11 cellular contexts compared by ENCODE assay signal in genomic region chr5:154285661-154286408, GRCh38.
A peak's percentile ranks its signal among the peaks of the same experiment; 100 is the strongest.
DNase-seq lines count a peak whose midpoint lies in the region; ATAC-seq, FAIRE-seq and TF ChIP-seq lines count a peak whose summit lies in the region.
"Had no signal": no experiment of that assay in that cellular context is flagged by ENCODE, and none has a peak within 500 bp of the region (broad histone marks: within the 10 kb centered on the region; RNA-seq: fewer than 3 reads in every experiment).

No MANE protein-coding gene starts in this region.

- peak; percentile 59 for DNase-seq in AG09319 (ENCODE audit: extremely low read depth, low read depth)
- peak; percentile 31 for DNase-seq in HK-2 (ENCODE audit: unreplicated experiment)
- DNase-seq in astrocyte of the hippocampus (ENCODE audit: low read depth, low spot score), result peak; percentile 81
- DNase-seq in lower lobe of right lung, result no peak
- no peak for DNase-seq in small intestine
- no peak for DNase-seq in DMS79 (lab: John Stamatoyannopoulos, UW)
- no peak for DNase-seq in iPS-NIHi7 (ENCODE audit: extremely low spot score)
- no peak for DNase-seq in activated CD4-positive, alpha-beta T cell treated with anti-CD3 and anti-CD28 coated beads for 48 hours
- DNase-seq: DND-41, GOT3, left colon had no signal

- H3K27ac ChIP-seq in lower lobe of right lung (no peak overlapping the region), small intestine (ENCODE audit: low read depth in 1 of 2, low read length in 1 of 2) (no peak overlapping the region)

- intact Hi-C loops in lower lobe of right lung (cut with DNase I), result no loop called here

- H3K9me3 ChIP-seq in lower lobe of right lung, result no peaks in the 10 kb centered on the region
- no peaks in the 10 kb centered on the region for H3K9me3 ChIP-seq in small intestine (ENCODE audit: control insufficient read depth, low read depth)

- 73 to 95% (median 85%) methylated on average over 4 of the region's 4 CpGs for WGBS in small intestine, 3 donors

- H3K27me3 ChIP-seq in lower lobe of right lung (ENCODE audit: low read depth), result no peaks in the 10 kb centered on the region
- H3K27me3 ChIP-seq in small intestine (ENCODE audit: control insufficient read depth in 2 of 2, insufficient read depth in 2 of 2, low read length in 2 of 2), result no peaks in the 10 kb centered on the region

- peaks cover 45% of the 10 kb centered on the region for H3K4me1 ChIP-seq in lower lobe of right lung
- peaks cover 0 to 4% of the 10 kb centered on the region in 2 donors for H3K4me1 ChIP-seq in small intestine (ENCODE audit: control insufficient read depth in 2 of 2, insufficient read depth in 1 of 2, low read depth in 1 of 2, low read length in 1 of 2)

- H3K36me3 ChIP-seq in lower lobe of right lung (no peaks in the 10 kb centered on the region), small intestine (ENCODE audit: control insufficient read depth in 2 of 2, insufficient read depth in 2 of 2, low read length in 2 of 2) (no peaks in the 10 kb centered on the region)

- no peak for FAIRE-seq in small intestine (lab: Jason Lieb, UNC)

- H3K4me3 ChIP-seq in lower lobe of right lung (no peak overlapping the region), small intestine (ENCODE audit: low read depth in 1 of 2, low read length in 2 of 2) (no peak overlapping the region)

- peak; percentile 18 to 31 for ATAC-seq in lower lobe of right lung

- TF ChIP-seq CTCF in AG09319 (IDR thresholded peaks at IDR 0.05; ENCODE audit: low read depth, low read length) (no peak), lower lobe of right lung (IDR thresholded peaks at IDR 0.05) (no peak)

Comparison
In these comparisons a context has a peak if more than half of its experiments do, and no peak if none do; other contexts are left out.
1. DNase-seq: peak in AG09319 (single experiment), HK-2 (single experiment) and astrocyte of the hippocampus (single experiment); none in lower lobe of right lung (single experiment), small intestine (single experiment), DMS79 (single experiment), iPS-NIHi7 (single experiment) and activated CD4-positive, alpha-beta T cell treated with anti-CD3 and anti-CD28 coated beads for 48 hours (single experiment).